In genomic region chr13:21849323-21849722, GRCh38 we compare ENCODE assay signal across 8 cellular contexts.
DNase-seq lines count a peak whose midpoint lies in the region; ATAC-seq, FAIRE-seq and TF ChIP-seq lines count a peak whose summit lies in the region.

No MANE protein-coding gene starts in this region.

- 33 to 38% methylated on average over 2 of the region's 2 CpGs for WGBS in esophagus squamous epithelium, 2 donors

- no peaks in the 10 kb centered on the region for H3K27me3 ChIP-seq in esophagus squamous epithelium

- H3K27ac ChIP-seq in esophagus squamous epithelium, result no peak overlapping the region

- no peaks in the 10 kb centered on the region for H3K4me1 ChIP-seq in esophagus squamous epithelium

- H3K4me3 ChIP-seq in esophagus squamous epithelium, result no peak overlapping the region
- no peak overlapping the region for H3K4me3 ChIP-seq in retinal pigment epithelial cell (ENCODE audit: low read length)

- TF ChIP-seq POLR2A in esophagus squamous epithelium (IDR thresholded peaks at IDR 0.05), result no peak

- FAIRE-seq in RCC 7860 (lab: Jason Lieb, UNC), result no peak

- peak; percentile 13 for DNase-seq in DMS114 treated with DMSO at 0.1 percent for 48 hours (lab: John Stamatoyannopoulos, UW; ENCODE audit: unreplicated experiment)
- DNase-seq in RCC 7860 (ENCODE audit: low spot score), result peak; percentile 10
- no peak for DNase-seq in esophagus squamous epithelium (lab: John Stamatoyannopoulos, UW)
- no peak for DNase-seq in retinal pigment epithelial cell (ENCODE audit: low read depth)
- DNase-seq in activated CD8-positive, alpha-beta memory T cell treated with anti-CD3 and anti-CD28 coated beads, Interleukin-2, amount 50 U/mL, for 4 hours, result no peak
- DNase-seq in hippocampal formation (lab: John Stamatoyannopoulos, UW), result no peak

- ATAC-seq in GM18907 (IDR thresholded peaks at IDR 0.05; ENCODE audit: unreplicated experiment) (peak; percentile 91), HG03460 (IDR thresholded peaks at IDR 0.05; ENCODE audit: unreplicated experiment) (peak; percentile 81)

- peak in 5 of 6 experiments; percentile 43 to 62 (median 48) for TF ChIP-seq CTCF in esophagus squamous epithelium (IDR thresholded peaks at IDR 0.05)
- peak; percentile 25 for TF ChIP-seq CTCF in retinal pigment epithelial cell (conservative IDR thresholded peaks at IDR 0.05; ENCODE audit: low read depth, low read length)

- intact Hi-C loops in esophagus squamous epithelium (cut with DNase I), result no loop called here

- no peaks in the 10 kb centered on the region for H3K9me3 ChIP-seq in esophagus squamous epithelium

- H3K36me3 ChIP-seq in esophagus squamous epithelium, result no peaks in the 10 kb centered on the region

Comparison
In these comparisons a context has a peak if more than half of its experiments do, and no peak if none do; other contexts are left out.
1. DNase-seq: peak in DMS114 treated with DMSO at 0.1 percent for 48 hours (single experiment) and RCC 7860 (single experiment); none in esophagus squamous epithelium (single experiment), retinal pigment epithelial cell (single experiment), activated CD8-positive, alpha-beta memory T cell treated with anti-CD3 and anti-CD28 coated beads, Interleukin-2, amount 50 U/mL, for 4 hours (single experiment) and hippocampal formation (0 of 2).